In the genomic region with DNA sequence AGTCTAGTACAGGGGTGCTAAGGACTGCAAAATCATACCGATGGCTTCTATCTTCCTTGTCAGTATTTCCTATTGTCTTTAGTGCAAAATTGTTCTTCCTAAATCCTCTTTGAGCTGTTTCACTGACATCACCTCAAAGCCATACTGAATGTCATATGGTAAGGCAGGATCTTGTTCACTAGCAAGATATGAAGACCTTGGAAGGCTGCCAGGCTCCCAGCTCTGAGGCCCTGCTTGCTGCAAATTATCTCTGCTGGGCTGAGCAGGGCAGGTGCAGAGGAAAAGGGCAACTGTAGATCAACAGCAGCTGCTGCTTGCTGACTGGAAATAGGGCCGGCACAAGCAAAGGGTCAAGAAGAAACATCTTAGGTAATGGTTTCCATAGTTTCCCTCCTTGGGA, we compare ENCODE assay signal across 9 cellular contexts. TPM values are rescaled to one million over a fixed set of nuclear protein-coding genes. Genes with fewer than 3 reads are reported as not detected.
DNase-seq lines count a peak whose midpoint lies in the region; ATAC-seq and TF ChIP-seq lines count a peak whose summit lies in the region.
"Had no signal": no experiment of that assay in that cellular context is flagged by ENCODE, and none has a peak within 500 bp of the region (broad histone marks: within the 10 kb centered on the region; RNA-seq: fewer than 3 reads in every experiment).

No MANE protein-coding gene starts in this region.

- H2AFZ ChIP-seq in ACC112 (ENCODE audit: low read length, unreplicated experiment): no peak overlapping the region
- no peak overlapping the region for H2AFZ ChIP-seq in PC-9

- H3K4me2 ChIP-seq in PC-9: peak overlapping the region; percentile 36

- H3K4me1 ChIP-seq in ACC112 (ENCODE audit: control insufficient read depth, insufficient read depth, low read length, unreplicated experiment) (peaks cover 64% of the 10 kb centered on the region), PC-9 (replicated peaks; ENCODE audit: insufficient read depth) (peaks cover 56% of the 10 kb centered on the region)

- H3K36me3 Mint-ChIP-seq in glutamatergic neuron (ENCODE audit: unreplicated experiment): no peaks in the 10 kb centered on the region
- H3K36me3 Mint-ChIP-seq: activated naive CD4-positive, alpha-beta T cell treated with anti-CD3 and anti-CD28 coated beads, Interleukin-2, amount 50 U/mL, for 24 hours had no signal

- no TSS peak for BruUV-seq in PC-9 (replicated peaks; lab: Mats Ljungman, UMichigan)

- intact Hi-C loops in PC-9 (cut with micrococcal nuclease; ENCODE audit: unreplicated experiment): no loop called here

- H3K9me2 ChIP-seq in PC-9 (ENCODE audit: insufficient read depth): no peaks in the 10 kb centered on the region

- no peak overlapping the region for H3K4me3 Mint-ChIP-seq in glutamatergic neuron (ENCODE audit: unreplicated experiment)
- H3K4me3 Mint-ChIP-seq: activated naive CD4-positive, alpha-beta T cell treated with anti-CD3 and anti-CD28 coated beads, Interleukin-2, amount 50 U/mL, for 24 hours had no signal

- no peaks in the 10 kb centered on the region for H3K9me3 ChIP-seq in PC-9 (ENCODE audit: insufficient read depth, low read depth)

- H3K79me2 ChIP-seq in ACC112 (ENCODE audit: control insufficient read depth, insufficient read depth, low read length, unreplicated experiment): no peaks in the 10 kb centered on the region
- no peaks in the 10 kb centered on the region for H3K79me2 ChIP-seq in PC-9 (ENCODE audit: low read depth)

- no peaks in the 10 kb centered on the region for H3K9me3 Mint-ChIP-seq in glutamatergic neuron (ENCODE audit: unreplicated experiment)
- H3K9me3 Mint-ChIP-seq: activated naive CD4-positive, alpha-beta T cell treated with anti-CD3 and anti-CD28 coated beads, Interleukin-2, amount 50 U/mL, for 24 hours had no signal

- no peaks in the 10 kb centered on the region for H3K36me3 ChIP-seq in ACC112 (ENCODE audit: insufficient read depth, low read length)
- no peaks in the 10 kb centered on the region for H3K36me3 ChIP-seq in PC-9 (ENCODE audit: low read depth)

- peaks cover 37% of the 10 kb centered on the region for H3F3A ChIP-seq in PC-9 (ENCODE audit: insufficient read depth, low read depth)

- no peaks in the 10 kb centered on the region for H4K20me1 ChIP-seq in PC-9 (ENCODE audit: insufficient read depth)

- ATAC-seq in GM19328 (IDR thresholded peaks at IDR 0.05; ENCODE audit: unreplicated experiment) (peak; percentile 36), GM18520 (IDR thresholded peaks at IDR 0.05; ENCODE audit: unreplicated experiment) (no peak)

- H3K4me3 ChIP-seq in ACC112 (ENCODE audit: low read depth, low read length): no peak overlapping the region
- no peak overlapping the region for H3K4me3 ChIP-seq in PC-9

- H3K4me1 Mint-ChIP-seq in glutamatergic neuron (ENCODE audit: low read depth, unreplicated experiment): no peaks in the 10 kb centered on the region

- H3K27ac ChIP-seq in ACC112 (ENCODE audit: low read depth, low read length) (0 out of 2 replicates have a peak overlapping the region, but pooled peaks have one; percentile 24), PC-9 (peak overlapping the region; percentile 11; the same call in 1 of the 2 replicates)

- TF ChIP-seq CTCF in PC-9 (conservative IDR thresholded peaks at IDR 0.05) (no peak), glutamatergic neuron (IDR thresholded peaks at IDR 0.05; ENCODE audit: partially characterized antibody, unreplicated experiment) (no peak)

- H3K27me3 ChIP-seq in ACC112 (ENCODE audit: insufficient read depth, low read length) (no peaks in the 10 kb centered on the region), PC-9 (ENCODE audit: insufficient read depth, low read depth) (no peaks in the 10 kb centered on the region)

- H3K27me3 Mint-ChIP-seq in glutamatergic neuron (ENCODE audit: unreplicated experiment): no peaks in the 10 kb centered on the region
- H3K27me3 Mint-ChIP-seq: activated naive CD4-positive, alpha-beta T cell treated with anti-CD3 and anti-CD28 coated beads, Interleukin-2, amount 50 U/mL, for 24 hours had no signal

- CTCF ChIA-PET in PC-9 (lab: Charles Lee): no interaction called here

- peak; percentile 97 for DNase-seq in LHCN-M2 (ENCODE audit: low read depth)
- peak; percentile 75 to 86 for DNase-seq in PC-9
- DNase-seq in glutamatergic neuron: peak; percentile 37
- no peak for DNase-seq in cortex of kidney (lab: John Stamatoyannopoulos, UW)
- DNase-seq in GM19238 (ENCODE audit: insufficient read length, low spot score): no peak

- no peak overlapping the region for H3K27ac Mint-ChIP-seq in glutamatergic neuron (ENCODE audit: unreplicated experiment)
- H3K27ac Mint-ChIP-seq: activated naive CD4-positive, alpha-beta T cell treated with anti-CD3 and anti-CD28 coated beads, Interleukin-2, amount 50 U/mL, for 24 hours had no signal

- POLR2A ChIA-PET in PC-9 (lab: Charles Lee; ENCODE audit: unreplicated experiment): no interaction called here

RNA-seq across cellular contexts. Expression of a gene that starts 58.2 kb away (rescaled TPM):
- 15.7 and 20.3 TPM in 2 replicates for total RNA-seq in LHCN-M2 (2014; rRNA removed)
- polyA plus RNA-seq in LHCN-M2 (2012): 2.2 TPM
- total RNA-seq in PC-9 (2021): 16.5 and 17.0 TPM in 2 replicates
- 12.6 TPM for total RNA-seq in glutamatergic neuron (ENCODE audit: unreplicated experiment)

Comparison
In these comparisons a context has a peak if more than half of its experiments do, and no peak if none do; other contexts are left out.
1. DNase-seq: peak in LHCN-M2 (single experiment), PC-9 (2 of 2) and glutamatergic neuron (single experiment); none in cortex of kidney (single experiment) and GM19238 (single experiment).